8 cellular contexts compared by ENCODE assay signal in genomic region chr20:52192296-52193007, GRCh38. TPM values are rescaled to one million over a fixed set of nuclear protein-coding genes. Genes with fewer than 3 reads are reported as not detected.
DNase-seq lines count a peak whose midpoint lies in the region; ATAC-seq and TF ChIP-seq lines count a peak whose summit lies in the region.

No MANE protein-coding gene starts in this region.

- peaks cover 2 to 5% (median 4%) of the 10 kb centered on the region in 3 donors for H3K27me3 Mint-ChIP-seq in immature natural killer cell (ENCODE audit: low read depth in 3 of 3)

- peak overlapping the region; percentile 77 to 95 (median 91) for H3K4me3 Mint-ChIP-seq in immature natural killer cell

- peaks cover 0 to 3% (median 0%) of the 10 kb centered on the region in 3 donors for H3K36me3 Mint-ChIP-seq in immature natural killer cell

- in situ Hi-C loops in astrocyte of the cerebellum (cut with HindIII; ENCODE audit: low sequenced_read_pairs), result no loop called here

- DNase-seq in COLO668 (lab: John Stamatoyannopoulos, UW; ENCODE audit: unreplicated experiment) (peak; percentile 74), NCI-H69 (lab: John Stamatoyannopoulos, UW) (peak; percentile 77), astrocyte of the cerebellum (ENCODE audit: low read depth) (no peak), immature natural killer cell (no peak), cerebellar nuclear complex (lab: John Stamatoyannopoulos, UW) (no peak)
- peak; percentile 6 to 14 for DNase-seq in stimulated activated CD8-positive, alpha-beta memory T cell treated with anti-CD3 and anti-CD28 coated beads, Interleukin-2, amount 100 ng/mL, for 48 hours (ENCODE audit: low read depth in 2 of 2)

- ATAC-seq in GM18867 (IDR thresholded peaks at IDR 0.05; ENCODE audit: unreplicated experiment) (peak; percentile 51), HG03060 (IDR thresholded peaks at IDR 0.05; ENCODE audit: low read depth, unreplicated experiment) (peak; percentile 32)

- no peaks in the 10 kb centered on the region for H3K9me3 Mint-ChIP-seq in immature natural killer cell

- H3K4me3 ChIP-seq in astrocyte of the cerebellum (ENCODE audit: low read depth, low read length), result peak overlapping the region; percentile 93

- H3K27ac Mint-ChIP-seq in immature natural killer cell, result peak overlapping the region; percentile 85 to 96 (median 90)

- peaks cover 23 to 26% of the 10 kb centered on the region in 2 donors for H3K4me1 Mint-ChIP-seq in immature natural killer cell

- peak; percentile 8 for TF ChIP-seq CTCF in astrocyte of the cerebellum (IDR thresholded peaks at IDR 0.05; ENCODE audit: low read depth, low read length, missing control alignments)

RNA-seq across cellular contexts. Expression of gene ZFP64, which starts 0.9 kb away (rescaled TPM):
- 10 to 100 TPM in 1 of 3 donors, 1 to 10 TPM in 2; 3.7 to 16.8 (median 5.7) TPM for polyA plus RNA-seq in immature natural killer cell

Comparison
In these comparisons a context has a peak if more than half of its experiments do, and no peak if none do; other contexts are left out.
1. DNase-seq: peak in COLO668 (single experiment), NCI-H69 (single experiment) and stimulated activated CD8-positive, alpha-beta memory T cell treated with anti-CD3 and anti-CD28 coated beads, Interleukin-2, amount 100 ng/mL, for 48 hours (2 of 2); none in astrocyte of the cerebellum (single experiment), immature natural killer cell (0 of 3) and cerebellar nuclear complex (0 of 2).